16 cellular contexts compared by ENCODE assay signal in genomic region chr16:8966781-8967436, GRCh38. TPM values are rescaled to one million over a fixed set of nuclear protein-coding genes. Genes with fewer than 3 reads are reported as not detected.
DNase-seq lines count a peak whose midpoint lies in the region; ATAC-seq and TF ChIP-seq lines count a peak whose summit lies in the region.
"Had no signal": no experiment of that assay in that cellular context is flagged by ENCODE, and none has a peak within 500 bp of the region (broad histone marks: within the 10 kb centered on the region; RNA-seq: fewer than 3 reads in every experiment).

No MANE protein-coding gene starts in this region.

- H3K9me2 ChIP-seq in HCT116 (ENCODE audit: insufficient read depth) = no peaks in the 10 kb centered on the region

- intact Hi-C loops in HCT116 (cut with micrococcal nuclease) = no loop called here

- H3K4me3 Mint-ChIP-seq in stimulated activated naive B cell treated with anti-CD40 and anti-IgM and Interleukin-4, amounts not matched to agents 10 μg/mL and 1 μg/mL and 100 μg/mL, for 72 hours = no peak overlapping the region
- H3K4me3 Mint-ChIP-seq: activated CD8-positive, alpha-beta memory T cell treated with anti-CD3 and anti-CD28 coated beads, Interleukin-2, amount 10 ng/mL, durations not matched to agents 7 days and 5 days; activated naive CD4-positive, alpha-beta T cell treated with anti-CD3 and anti-CD28 coated beads, Interleukin-2, amount 10 ng/mL, durations not matched to agents 7 days and 5 days had no signal

- H3K27ac Mint-ChIP-seq in stimulated activated naive B cell treated with anti-CD40 and anti-IgM and Interleukin-4, amounts not matched to agents 10 μg/mL and 1 μg/mL and 100 μg/mL, for 72 hours = peak overlapping the region; percentile 20
- H3K27ac Mint-ChIP-seq: activated CD8-positive, alpha-beta memory T cell treated with anti-CD3 and anti-CD28 coated beads, Interleukin-2, amount 10 ng/mL, durations not matched to agents 7 days and 5 days; activated naive CD4-positive, alpha-beta T cell treated with anti-CD3 and anti-CD28 coated beads, Interleukin-2, amount 10 ng/mL, durations not matched to agents 7 days and 5 days had no signal

- H3K27ac ChIP-seq in HCT116 (ENCODE audit: low read depth, low read length) = no peak overlapping the region
- H3K27ac ChIP-seq: C4-2B, cardiac muscle cell, GM23248, right atrium auricular region, upper lobe of left lung had no signal

- TF ChIP-seq RAD21 in HCT116 (IDR thresholded peaks at IDR 0.05; ENCODE audit: low read depth) = no peak

- H3K9me3 Mint-ChIP-seq in stimulated activated naive B cell treated with anti-CD40 and anti-IgM and Interleukin-4, amounts not matched to agents 10 μg/mL and 1 μg/mL and 100 μg/mL, for 72 hours = no peaks in the 10 kb centered on the region
- H3K9me3 Mint-ChIP-seq: activated naive CD4-positive, alpha-beta T cell treated with anti-CD3 and anti-CD28 coated beads, Interleukin-2, amount 10 ng/mL, durations not matched to agents 7 days and 5 days had no signal

- no peak for DNase-seq in HCT116 (ENCODE audit: low read depth, low spot score)
- peak; percentile 64 for DNase-seq in OCI-M1 (lab: John Stamatoyannopoulos, UW)
- DNase-seq in globus pallidus (ENCODE audit: low spot score) = peak; percentile 48
- DNase-seq in stimulated activated naive B cell treated with anti-CD40 and anti-IgM and Interleukin-4, amounts not matched to agents 10 μg/mL and 1 μg/mL and 100 μg/mL, for 72 hours = no peak
- no peak for DNase-seq in NCI-H345 (lab: John Stamatoyannopoulos, UW)
- no peak for DNase-seq in GOT3 (lab: John Stamatoyannopoulos, UW)
- DNase-seq: activated CD8-positive, alpha-beta memory T cell treated with anti-CD3 and anti-CD28 coated beads, Interleukin-2, amount 10 ng/mL, durations not matched to agents 7 days and 5 days; activated naive CD4-positive, alpha-beta T cell treated with anti-CD3 and anti-CD28 coated beads, Interleukin-2, amount 10 ng/mL, durations not matched to agents 7 days and 5 days; GM23248; NCI-H2081; stimulated activated CD4-positive, alpha-beta T cell treated with anti-CD3 and anti-CD28 coated beads, Interleukin-2, amount 100 ng/mL, for 48 hours had no signal

- no peak for TF ChIP-seq POLR2A in HCT116 (IDR thresholded peaks at IDR 0.05; ENCODE audit: borderline replicate concordance, extremely low read depth, insufficient read depth, insufficient read length)

- peaks cover 11% of the 10 kb centered on the region for H3K79me2 ChIP-seq in HCT116 (ENCODE audit: insufficient read depth, low read length)

- ATAC-seq in HCT116 (no peak), GM18520 (IDR thresholded peaks at IDR 0.05; ENCODE audit: unreplicated experiment) (no peak)
- ATAC-seq in stimulated activated naive B cell treated with anti-CD40 and anti-IgM and Interleukin-4, amounts not matched to agents 10 μg/mL and 1 μg/mL and 100 μg/mL, for 72 hours (replicated peaks) = no peak
- ATAC-seq: activated CD8-positive, alpha-beta memory T cell treated with anti-CD3 and anti-CD28 coated beads, Interleukin-2, amount 10 ng/mL, durations not matched to agents 7 days and 5 days had no signal

- H3K4me2 ChIP-seq in HCT116 (ENCODE audit: low read length) = peak overlapping the region; percentile 0; the same call in 1 of the 2 replicates

- H2AFZ ChIP-seq in HCT116 (ENCODE audit: low read depth, low read length, poor library complexity, severe bottlenecking) = peak overlapping the region; percentile 5
- H2AFZ ChIP-seq: GM23248 had no signal

- no peaks in the 10 kb centered on the region for H3K36me3 ChIP-seq in HCT116 (ENCODE audit: control insufficient read depth in 1 of 2, insufficient read depth in 2 of 2, low read length in 2 of 2)
- H3K36me3 ChIP-seq: cardiac muscle cell, right atrium auricular region, upper lobe of left lung had no signal

- H3K36me3 Mint-ChIP-seq in stimulated activated naive B cell treated with anti-CD40 and anti-IgM and Interleukin-4, amounts not matched to agents 10 μg/mL and 1 μg/mL and 100 μg/mL, for 72 hours = peaks cover 7% of the 10 kb centered on the region in 2 donors

- peaks cover 15 to 28% of the 10 kb centered on the region in 2 donors for H3K4me1 Mint-ChIP-seq in stimulated activated naive B cell treated with anti-CD40 and anti-IgM and Interleukin-4, amounts not matched to agents 10 μg/mL and 1 μg/mL and 100 μg/mL, for 72 hours

- CTCF ChIA-PET in HCT116 (lab: Charles Lee) = interaction anchor here (0.7 to 2.1 kb wide), 2 partner anchors 42 to 44 kb away, joined by 3 to 6 read pairs; no protein-coding TSS in a partner anchor

- H3K4me3 ChIP-seq in HCT116 (replicated peaks in 1 of 2; ENCODE audit: low read depth in 1 of 2, low read length in 2 of 2) = no peak overlapping the region
- H3K4me3 ChIP-seq: cardiac muscle cell, GM23248, right atrium auricular region, upper lobe of left lung had no signal

- H3K9me3 ChIP-seq in HCT116 (ENCODE audit: control insufficient read depth in 1 of 2, insufficient read depth in 1 of 2, low read depth in 1 of 2, low read length in 2 of 2) = no peaks in the 10 kb centered on the region
- H3K9me3 ChIP-seq: right atrium auricular region, upper lobe of left lung had no signal

- H4K20me1 ChIP-seq in HCT116 (ENCODE audit: insufficient read depth) = peaks cover 4% of the 10 kb centered on the region; the same call in 1 of the 2 replicates

- H3K4me1 ChIP-seq in HCT116 (ENCODE audit: control insufficient read depth in 1 of 2, insufficient read depth in 2 of 2, low read length in 2 of 2) = peaks cover 1 to 31% of the 10 kb centered on the region in 2 experiments; a peak in 3 of 4 replicates

- no peaks in the 10 kb centered on the region for H3K27me3 ChIP-seq in HCT116 (ENCODE audit: insufficient read depth, low read length)
- H3K27me3 ChIP-seq: cardiac muscle cell, right atrium auricular region, upper lobe of left lung had no signal

- no peaks in the 10 kb centered on the region for H3K27me3 Mint-ChIP-seq in stimulated activated naive B cell treated with anti-CD40 and anti-IgM and Interleukin-4, amounts not matched to agents 10 μg/mL and 1 μg/mL and 100 μg/mL, for 72 hours

- no peak for TF ChIP-seq CTCF in HCT116 (IDR thresholded peaks at IDR 0.05 in 2 of 3, conservative IDR thresholded peaks at IDR 0.05 in 1 of 3; ENCODE audit: borderline replicate concordance in 1 of 3, insufficient read depth in 1 of 3, low read depth in 2 of 3, low read length in 2 of 3)

- BruUV-seq in HCT116 (replicated peaks; lab: Mats Ljungman, UMichigan) = no TSS peak

- POLR2A ChIA-PET in HCT116 (lab: Charles Lee) = interaction anchor here (0.5 kb wide), 1 partner anchor 9 kb away, joined by 3 read pairs; no protein-coding TSS in a partner anchor

- RAD21 ChIA-PET in HCT116 (lab: Charles Lee; ENCODE audit: low non-redundant PET in 1 of 2, low total read pairs in 2 of 2, uncharacterized antibody in 2 of 2, unreplicated experiment in 2 of 2) = no interaction called here

- H3K9ac ChIP-seq in HCT116 (ENCODE audit: low read length) = no peak overlapping the region
- H3K9ac ChIP-seq: GM23248 had no signal

TF ChIP-seq in HCT116, 20 proteins besides CTCF, POLR2A, EP300 and RAD21:
- TF ChIP-seq, protein P1, sequence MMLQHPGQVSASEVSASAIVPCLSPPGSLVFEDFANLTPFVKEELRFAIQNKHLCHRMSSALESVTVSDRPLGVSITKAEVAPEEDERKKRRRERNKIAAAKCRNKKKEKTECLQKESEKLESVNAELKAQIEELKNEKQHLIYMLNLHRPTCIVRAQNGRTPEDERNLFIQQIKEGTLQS (IDR thresholded peaks at IDR 0.05) = no peak
- TF ChIP-seq EZH2 (IDR thresholded peaks at IDR 0.05) (no peak), POLR2AphosphoS5 (IDR thresholded peaks at IDR 0.05; ENCODE audit: low read depth, low read length) (no peak), SP1 (IDR thresholded peaks at IDR 0.05; ENCODE audit: low read depth) (no peak), ZNF274 (IDR thresholded peaks at IDR 0.05; ENCODE audit: low read depth, low read length) (no peak), SRF (IDR thresholded peaks at IDR 0.05; ENCODE audit: low read depth) (no peak), FOSL1 (IDR thresholded peaks at IDR 0.05; ENCODE audit: low read depth) (no peak)

RNA-seq across cellular contexts. Expression of gene USP7, which starts 3.2 kb away (rescaled TPM):
- 154 TPM for total RNA-seq in HCT116 (2021; ENCODE audit: unreplicated experiment)
- polyA plus RNA-seq in HCT116 (2012) = 76.4 and 77.8 TPM in 2 replicates

Comparison
In these comparisons a context has a peak if more than half of its experiments do, and no peak if none do; other contexts are left out.
1. DNase-seq: peak in OCI-M1 (single experiment) and globus pallidus (single experiment); none in HCT116 (single experiment), stimulated activated naive B cell treated with anti-CD40 and anti-IgM and Interleukin-4, amounts not matched to agents 10 μg/mL and 1 μg/mL and 100 μg/mL, for 72 hours (single experiment), NCI-H345 (single experiment) and GOT3 (single experiment).